In genomic region chr1:234541281-234541975, GRCh38 we compare ENCODE assay signal across 13 cellular contexts.
DNase-seq lines count a peak whose midpoint lies in the region; ATAC-seq, FAIRE-seq and TF ChIP-seq lines count a peak whose summit lies in the region.
"Had no signal": no experiment of that assay in that cellular context is flagged by ENCODE, and none has a peak within 500 bp of the region (broad histone marks: within the 10 kb centered on the region; RNA-seq: fewer than 3 reads in every experiment).

No MANE protein-coding gene starts in this region.

- no peaks in the 10 kb centered on the region for H3K36me3 ChIP-seq in left ventricle myocardium inferior
- H3K36me3 ChIP-seq in HepG2 (replicated peaks in 1 of 2; ENCODE audit: control insufficient read depth in 1 of 2, insufficient read depth in 2 of 2, low read length in 2 of 2): no peaks in the 10 kb centered on the region

- H3K27ac Mint-ChIP-seq in MCF 10A (ENCODE audit: low read depth, unreplicated experiment) (peak overlapping the region; percentile 5), CD14-positive monocyte (no peak overlapping the region)

- no peaks in the 10 kb centered on the region for H3K79me2 ChIP-seq in HepG2 (ENCODE audit: insufficient read depth, low read length)

- DNase-seq in left ventricle myocardium inferior: no peak
- DNase-seq in Right ventricle myocardium inferior (ENCODE audit: missing footprints): no peak
- peak; percentile 93 for DNase-seq in MCF 10A (ENCODE audit: unreplicated experiment)
- no peak for DNase-seq in HepG2 (ENCODE audit: low spot score)
- DNase-seq in hippocampal formation (lab: John Stamatoyannopoulos, UW): no peak
- no peak for DNase-seq in CD14-positive monocyte (ENCODE audit: low spot score)
- DNase-seq: H7; NCI-H2029; stimulated activated CD4-positive, alpha-beta T cell treated with anti-CD3 and anti-CD28 coated beads, Interleukin-2, amount 100 ng/mL, for 48 hours had no signal

- no peak overlapping the region for H3K9ac ChIP-seq in HepG2 (ENCODE audit: insufficient read depth, low read depth, low read length)

- CTCF ChIA-PET in MCF 10A (lab: Yijun Ruan, JAX): interaction anchor here (0.8 to 4.8 kb wide), 3 partner anchors 21 to 41 kb away, joined by 3 to 26 read pairs (median 3); no protein-coding TSS in a partner anchor
- CTCF ChIA-PET in HepG2 (lab: Yijun Ruan, JAX; ENCODE audit: low intra/inter-chr PET ratio, low total read pairs): no interaction called here

- no TSS peak for BruUV-seq in MCF 10A (replicated peaks; lab: Mats Ljungman, UMichigan)
- BruUV-seq in HepG2 (replicated peaks; lab: Mats Ljungman, UMichigan): no TSS peak

- intact Hi-C loops in left ventricle myocardium inferior (cut with micrococcal nuclease) (no loop called here), Right ventricle myocardium inferior (cut with DNase I) (loop anchor here (5.0 kb wide), 1 partner anchor 41 kb away; no protein-coding TSS in a partner anchor), MCF 10A (cut with micrococcal nuclease) (loop anchor here (10.0 kb wide), 1 partner anchor 1357 kb away; no protein-coding TSS in a partner anchor), HepG2 (cut with micrococcal nuclease; ENCODE audit: unreplicated experiment) (loop anchor here (10.0 kb wide), 1 partner anchor 47 kb away; no protein-coding TSS in a partner anchor), CD14-positive monocyte (cut with micrococcal nuclease) (loop anchor here (5.0 to 10.0 kb wide), 2 partner anchors 39 to 53 kb away; no protein-coding TSS in a partner anchor)

- no peaks in the 10 kb centered on the region for H4K20me1 ChIP-seq in HepG2 (ENCODE audit: insufficient read depth, low read length)

- WGBS in HepG2 (ENCODE audit: low lambda C conversion rate): 59% methylated on average over 5 of the region's 5 CpGs

- TF ChIP-seq CTCF in left ventricle myocardium inferior (IDR thresholded peaks at IDR 0.05; ENCODE audit: borderline replicate concordance): no peak
- no peak for TF ChIP-seq CTCF in MCF 10A (IDR thresholded peaks at IDR 0.05; ENCODE audit: unreplicated experiment)
- no peak for TF ChIP-seq CTCF in HepG2 (CRISPR knock-in tag; IDR thresholded peaks at IDR 0.05)
- TF ChIP-seq CTCF in CD14-positive monocyte (IDR thresholded peaks at IDR 0.05): no peak

- H3K4me3 ChIP-seq in left ventricle myocardium inferior (no peak overlapping the region), HepG2 (replicated peaks in 1 of 3; ENCODE audit: insufficient read depth in 1 of 3, low read depth in 2 of 3, low read length in 3 of 3) (no peak overlapping the region)

- H3K9me3 Mint-ChIP-seq in MCF 10A (ENCODE audit: unreplicated experiment) (no peaks in the 10 kb centered on the region), CD14-positive monocyte (no peaks in the 10 kb centered on the region)
- H3K9me3 Mint-ChIP-seq: T-helper 1 cell treated with Interleukin-12 subunit alpha and Interleukin-12 subunit beta and Interleukin-4 antibody, amounts not matched to agents 30 μg/mL and 1 μg/mL, for 36 hours had no signal

- in situ Hi-C loops in HepG2 (cut with HindIII; ENCODE audit: extremely low pct_ligation_motif_present, low pct_unique_long_range_greater_than_20kb): no loop called here

- no peaks in the 10 kb centered on the region for H3K36me3 Mint-ChIP-seq in MCF 10A (ENCODE audit: insufficient read depth, unreplicated experiment)
- no peaks in the 10 kb centered on the region for H3K36me3 Mint-ChIP-seq in CD14-positive monocyte

- no peaks in the 10 kb centered on the region for H3K27me3 ChIP-seq in left ventricle myocardium inferior (ENCODE audit: low read depth)
- H3K27me3 ChIP-seq in HepG2 (ENCODE audit: control insufficient read depth in 1 of 2, insufficient read depth in 2 of 2, low read length in 2 of 2): peaks cover 2 to 6% of the 10 kb centered on the region in 2 experiments; a peak in 3 of 5 replicates

- TF ChIP-seq POLR2A in HepG2 (IDR thresholded peaks at IDR 0.05; ENCODE audit: insufficient read depth in 1 of 2, low read depth in 2 of 2, low read length in 2 of 2): no peak

- H3K4me3 Mint-ChIP-seq in MCF 10A (ENCODE audit: unreplicated experiment) (no peak overlapping the region), CD14-positive monocyte (no peak overlapping the region)
- H3K4me3 Mint-ChIP-seq: T-helper 1 cell treated with Interleukin-12 subunit alpha and Interleukin-12 subunit beta and Interleukin-4 antibody, amounts not matched to agents 30 μg/mL and 1 μg/mL, for 36 hours had no signal

- H3K4me1 Mint-ChIP-seq in MCF 10A (ENCODE audit: insufficient read depth, unreplicated experiment): peaks cover 36% of the 10 kb centered on the region
- peaks cover 14% of the 10 kb centered on the region for H3K4me1 Mint-ChIP-seq in CD14-positive monocyte

- no peak for TF ChIP-seq RAD21 in HepG2 (CRISPR knock-in tag; IDR thresholded peaks at IDR 0.05)

- H3K4me2 ChIP-seq in HepG2 (ENCODE audit: low read depth, low read length): no peak overlapping the region

- ATAC-seq in Right ventricle myocardium inferior (no peak), HepG2 (no peak), GM19351 (IDR thresholded peaks at IDR 0.05; ENCODE audit: unreplicated experiment) (no peak), GM19023 (IDR thresholded peaks at IDR 0.05; ENCODE audit: unreplicated experiment) (no peak)
- ATAC-seq: left colon had no signal

- H3K4me1 ChIP-seq in left ventricle myocardium inferior: peaks cover 99% of the 10 kb centered on the region
- peaks cover 74% of the 10 kb centered on the region for H3K4me1 ChIP-seq in HepG2 (ENCODE audit: insufficient read depth, low read length)

- no peaks in the 10 kb centered on the region for H3K27me3 Mint-ChIP-seq in MCF 10A (ENCODE audit: insufficient read depth, unreplicated experiment)
- peaks cover 5 to 11% (median 6%) of the 10 kb centered on the region in 3 donors for H3K27me3 Mint-ChIP-seq in CD14-positive monocyte (ENCODE audit: low read depth in 3 of 3)

- H3K9me3 ChIP-seq in left ventricle myocardium inferior (replicated peaks): no peaks in the 10 kb centered on the region
- no peaks in the 10 kb centered on the region for H3K9me3 ChIP-seq in HepG2 (ENCODE audit: low read length)

- FAIRE-seq in HepG2 (lab: Jason Lieb, UNC): no peak

- H3K27ac ChIP-seq in left ventricle myocardium inferior (replicated peaks) (peak overlapping the region; percentile 98), HepG2 (ENCODE audit: extremely low read length, insufficient read depth, low read length) (no peak overlapping the region)

- TF ChIP-seq EP300 in HepG2 (IDR thresholded peaks at IDR 0.05; ENCODE audit: low read depth in 2 of 2, low read length in 2 of 2) (no peak), HepG2 (CRISPR knock-in tag; IDR thresholded peaks at IDR 0.05; ENCODE audit: borderline replicate concordance) (no peak)

- POLR2A ChIA-PET in MCF 10A (lab: Yijun Ruan, JAX) (interaction anchor here (0.5 to 19.7 kb wide), 6 partner anchors 9 to 570 kb away, joined by 3 to 467 read pairs (median 96); no protein-coding TSS in a partner anchor), HepG2 (lab: Yijun Ruan, JAX) (no interaction called here)

- no peak overlapping the region for H2AFZ ChIP-seq in HepG2 (ENCODE audit: low read length)

TF ChIP-seq in HepG2, 621 proteins besides CTCF, POLR2A, EP300 and RAD21 (continues in another document):
- TF ChIP-seq KLF6 (CRISPR knock-in tag; IDR thresholded peaks at IDR 0.05) (no peak), ZNF317 (CRISPR knock-in tag; IDR thresholded peaks at IDR 0.05) (no peak), ZNF549 (CRISPR knock-in tag; IDR thresholded peaks at IDR 0.05) (no peak), ATF6 (CRISPR knock-in tag; conservative IDR thresholded peaks at IDR 0.05) (no peak), NR3C1 (CRISPR knock-in tag; IDR thresholded peaks at IDR 0.05) (no peak), PTBP1 (IDR thresholded peaks at IDR 0.05; ENCODE audit: low read depth, low read length, poor library complexity, severe bottlenecking) (no peak), FOSL2 (CRISPR knock-in tag; IDR thresholded peaks at IDR 0.05) (peak; percentile 42; the same call in 1 of the 2 replicates), TP53 (CRISPR knock-in tag; conservative IDR thresholded peaks at IDR 0.05) (no peak)
